ENCODE assay signal across 21 cellular contexts in genomic region chr2:185689906-185690539, GRCh38. TPM values are rescaled to one million over a fixed set of nuclear protein-coding genes. Genes with fewer than 3 reads are reported as not detected.
A peak's percentile ranks its signal among the peaks of the same experiment; 100 is the strongest.
DNase-seq lines count a peak whose midpoint lies in the region; ATAC-seq, FAIRE-seq and TF ChIP-seq lines count a peak whose summit lies in the region.
"Had no signal": no experiment of that assay in that cellular context is flagged by ENCODE, and none has a peak within 500 bp of the region (broad histone marks: within the 10 kb centered on the region; RNA-seq: fewer than 3 reads in every experiment).

No MANE protein-coding gene starts in this region.

- H3K79me2 ChIP-seq in endothelial cell of umbilical vein (ENCODE audit: control insufficient read depth, insufficient read depth, low read length): no peaks in the 10 kb centered on the region
- H3K79me2 ChIP-seq in osteoblast (ENCODE audit: insufficient read depth, low read length): no peaks in the 10 kb centered on the region

- ATAC-seq in CD4-positive, alpha-beta T cell (ENCODE audit: poor library complexity): no peak
- ATAC-seq: sciatic nerve had no signal

- H3K36me3 ChIP-seq in endothelial cell of umbilical vein (ENCODE audit: control insufficient read depth in 2 of 2, extremely low read depth in 1 of 2, insufficient read depth in 2 of 2, low read length in 2 of 2) (no peaks in the 10 kb centered on the region), osteoblast (ENCODE audit: insufficient read depth, low read length) (no peaks in the 10 kb centered on the region)
- H3K36me3 ChIP-seq: esophagus squamous epithelium, stomach, upper lobe of left lung had no signal

- no peaks in the 10 kb centered on the region for H4K20me1 ChIP-seq in endothelial cell of umbilical vein (replicated peaks; ENCODE audit: control insufficient read depth, extremely low read depth, insufficient read depth, low read length)
- no peaks in the 10 kb centered on the region for H4K20me1 ChIP-seq in osteoblast (ENCODE audit: insufficient read depth, low read length)

- CTCF ChIA-PET in endothelial cell of umbilical vein (lab: Charles Lee): interaction anchor here (1.1 kb wide), 1 partner anchor 8 kb away, joined by 5 read pairs; no protein-coding TSS in a partner anchor
- CTCF ChIA-PET in CD4-positive, alpha-beta T cell (lab: Charles Lee): no interaction called here

- TF ChIP-seq POLR2A in endothelial cell of umbilical vein (IDR thresholded peaks at IDR 0.05; ENCODE audit: low read depth, low read length): no peak

- no peak overlapping the region for H3K27ac ChIP-seq in endothelial cell of umbilical vein (ENCODE audit: insufficient read depth, low read depth, low read length)
- H3K27ac ChIP-seq in osteoblast (ENCODE audit: low read depth, low read length): no peak overlapping the region
- H3K27ac ChIP-seq in CD4-positive, alpha-beta T cell (ENCODE audit: low read depth, low read length): no peak overlapping the region
- H3K27ac ChIP-seq: esophagus squamous epithelium, SK-N-MC, stomach, upper lobe of left lung had no signal

- H3K4me2 ChIP-seq in endothelial cell of umbilical vein (ENCODE audit: insufficient read depth, low read length): no peak overlapping the region
- no peak overlapping the region for H3K4me2 ChIP-seq in osteoblast (ENCODE audit: insufficient read depth, low read length)

- H3K36me3 Mint-ChIP-seq in progenitor cell of endocrine pancreas (ENCODE audit: insufficient read depth): peaks cover 3% of the 10 kb centered on the region
- H3K36me3 Mint-ChIP-seq in CD4-positive, alpha-beta T cell (ENCODE audit: low read depth): no peaks in the 10 kb centered on the region
- H3K36me3 Mint-ChIP-seq: activated naive CD4-positive, alpha-beta T cell treated with anti-CD3 and anti-CD28 coated beads, Interleukin-2, amount 50 U/mL, for 24 hours had no signal

- H3K9me3 Mint-ChIP-seq in progenitor cell of endocrine pancreas (ENCODE audit: low read depth): peaks cover 8% of the 10 kb centered on the region
- H3K9me3 Mint-ChIP-seq in CD4-positive, alpha-beta T cell: peaks cover 4% of the 10 kb centered on the region
- H3K9me3 Mint-ChIP-seq: activated naive CD4-positive, alpha-beta T cell treated with anti-CD3 and anti-CD28 coated beads, Interleukin-2, amount 50 U/mL, for 24 hours had no signal

- peaks cover 3% of the 10 kb centered on the region for H3K4me1 Mint-ChIP-seq in progenitor cell of endocrine pancreas (ENCODE audit: low read depth)
- H3K4me1 Mint-ChIP-seq in CD4-positive, alpha-beta T cell (ENCODE audit: low read depth): no peaks in the 10 kb centered on the region
- H3K4me1 Mint-ChIP-seq: activated naive CD4-positive, alpha-beta T cell treated with anti-CD3 and anti-CD28 coated beads, Interleukin-2, amount 50 U/mL, for 24 hours; B cell had no signal

- H3K27ac Mint-ChIP-seq in progenitor cell of endocrine pancreas: peak overlapping the region; percentile 35
- H3K27ac Mint-ChIP-seq in CD4-positive, alpha-beta T cell: no peak overlapping the region
- H3K27ac Mint-ChIP-seq: activated naive CD4-positive, alpha-beta T cell treated with anti-CD3 and anti-CD28 coated beads, Interleukin-2, amount 50 U/mL, for 24 hours; B cell had no signal

- H3K4me3 ChIP-seq in endothelial cell of umbilical vein (replicated peaks in 1 of 3; ENCODE audit: insufficient read depth in 1 of 3, low read depth in 1 of 3, low read length in 3 of 3) (no peak overlapping the region), osteoblast (ENCODE audit: insufficient read depth, low read length) (no peak overlapping the region)
- H3K4me3 ChIP-seq: esophagus squamous epithelium, SK-N-MC, stomach, upper lobe of left lung had no signal

- FAIRE-seq in RCC 7860 (lab: Jason Lieb, UNC) (no peak), endothelial cell of umbilical vein (lab: Jason Lieb, UNC) (no peak)
- FAIRE-seq: GM18507 had no signal

- TF ChIP-seq CTCF in endothelial cell of umbilical vein (IDR thresholded peaks at IDR 0.05; ENCODE audit: extremely low read depth in 1 of 2, insufficient read depth in 1 of 2, low read depth in 1 of 2, low read length in 2 of 2): no peak
- TF ChIP-seq CTCF in progenitor cell of endocrine pancreas (IDR thresholded peaks at IDR 0.05; ENCODE audit: unreplicated experiment): no peak
- no peak for TF ChIP-seq CTCF in osteoblast (IDR thresholded peaks at IDR 0.05; ENCODE audit: extremely low read depth, low read depth, low read length)
- TF ChIP-seq CTCF in CD4-positive, alpha-beta T cell (IDR thresholded peaks at IDR 0.05): no peak

- H3K4me1 ChIP-seq in endothelial cell of umbilical vein (ENCODE audit: control insufficient read depth, extremely low read depth, insufficient read depth, low read length) (no peaks in the 10 kb centered on the region), osteoblast (ENCODE audit: insufficient read depth, low read length) (no peaks in the 10 kb centered on the region)
- H3K4me1 ChIP-seq: Caco-2, esophagus squamous epithelium, stomach, upper lobe of left lung had no signal

- no peaks in the 10 kb centered on the region for H3K27me3 Mint-ChIP-seq in progenitor cell of endocrine pancreas
- H3K27me3 Mint-ChIP-seq in CD4-positive, alpha-beta T cell: no peaks in the 10 kb centered on the region
- H3K27me3 Mint-ChIP-seq: activated naive CD4-positive, alpha-beta T cell treated with anti-CD3 and anti-CD28 coated beads, Interleukin-2, amount 50 U/mL, for 24 hours; B cell had no signal

- no peaks in the 10 kb centered on the region for H3K9me3 ChIP-seq in endothelial cell of umbilical vein (replicated peaks; ENCODE audit: control insufficient read depth, insufficient read depth, low read length)
- no peaks in the 10 kb centered on the region for H3K9me3 ChIP-seq in osteoblast (ENCODE audit: low read depth, low read length)
- H3K9me3 ChIP-seq in CD4-positive, alpha-beta T cell (ENCODE audit: control insufficient read depth, low read length): no peaks in the 10 kb centered on the region
- H3K9me3 ChIP-seq: Caco-2, esophagus squamous epithelium, stomach, upper lobe of left lung had no signal

- dilution Hi-C loops in endothelial cell of umbilical vein (cut with MboI; ENCODE audit: extremely low pct_ligation_motif_present, low sequenced_read_pairs): no loop called here

- H3K4me3 Mint-ChIP-seq in progenitor cell of endocrine pancreas (ENCODE audit: low read depth): no peak overlapping the region
- H3K4me3 Mint-ChIP-seq in CD4-positive, alpha-beta T cell: no peak overlapping the region
- H3K4me3 Mint-ChIP-seq: activated naive CD4-positive, alpha-beta T cell treated with anti-CD3 and anti-CD28 coated beads, Interleukin-2, amount 50 U/mL, for 24 hours; B cell had no signal

- BruUV-seq in endothelial cell of umbilical vein (replicated peaks; lab: Mats Ljungman, UMichigan): no TSS peak

- H2AFZ ChIP-seq in endothelial cell of umbilical vein (ENCODE audit: low read depth, low read length) (no peak overlapping the region), osteoblast (ENCODE audit: low read length) (no peak overlapping the region)

- POLR2A ChIA-PET in endothelial cell of umbilical vein (lab: Charles Lee): no interaction called here
- POLR2A ChIA-PET in CD4-positive, alpha-beta T cell (lab: Charles Lee): no interaction called here

- H3K9ac ChIP-seq in endothelial cell of umbilical vein (replicated peaks; ENCODE audit: extremely low read depth, insufficient read depth, low read length): no peak overlapping the region

- H3K9me1 ChIP-seq in endothelial cell of umbilical vein (replicated peaks; ENCODE audit: control insufficient read depth, extremely low read depth, insufficient read depth, low read length): no peaks in the 10 kb centered on the region

- peak; percentile 83 for DNase-seq in HCEC 1CT
- DNase-seq in RCC 7860 (ENCODE audit: low spot score): peak; percentile 28
- no peak for DNase-seq in endothelial cell of umbilical vein (ENCODE audit: low read depth, low spot score)
- DNase-seq in progenitor cell of endocrine pancreas (ENCODE audit: low spot score, unreplicated experiment): no peak
- no peak for DNase-seq in osteoblast (ENCODE audit: insufficient read length, low spot score, missing footprints)
- DNase-seq in 8988T: no peak
- DNase-seq in CD4-positive, alpha-beta T cell: no peak
- DNase-seq in cardiac septum (ENCODE audit: low spot score): no peak
- DNase-seq: Caco-2, esophagus squamous epithelium, head of caudate nucleus, Kasumi-1, NCI-H1105 treated with DMSO at 0.1 percent for 48 hours, NCI-H69, stomach, upper lobe of left lung had no signal

- H3K27me3 ChIP-seq in endothelial cell of umbilical vein (ENCODE audit: control insufficient read depth in 2 of 2, insufficient read depth in 2 of 2, low read length in 2 of 2) (no peaks in the 10 kb centered on the region), osteoblast (ENCODE audit: insufficient read depth, low read length) (no peaks in the 10 kb centered on the region)
- no peaks in the 10 kb centered on the region for H3K27me3 ChIP-seq in CD4-positive, alpha-beta T cell (ENCODE audit: control insufficient read depth, insufficient read depth, low read length)
- H3K27me3 ChIP-seq: esophagus squamous epithelium, stomach, upper lobe of left lung had no signal

- intact Hi-C loops in endothelial cell of umbilical vein (cut with micrococcal nuclease): no loop called here
- intact Hi-C loops in CD4-positive, alpha-beta T cell (cut with DNase I, micrococcal nuclease): no loop called here
- intact Hi-C loops in cardiac septum (cut with DNase I): no loop called here

TF ChIP-seq in endothelial cell of umbilical vein, 7 proteins besides CTCF, POLR2A, EP300 and RAD21:
- peak; percentile 29 for TF ChIP-seq FOS (IDR thresholded peaks at IDR 0.05; ENCODE audit: borderline replicate concordance, insufficient read depth, low read length)
- no peak for TF ChIP-seq MAX (IDR thresholded peaks at IDR 0.05; ENCODE audit: insufficient read depth, insufficient read length)

RNA-seq across cellular contexts. Expression of gene FSIP2, which starts 48.6 kb away (rescaled TPM):
- total RNA-seq in endothelial cell of umbilical vein: 0.16 and 0.24 TPM in 2 replicates
- 0.02 and 0.04 TPM in 2 replicates for polyA plus RNA-seq in endothelial cell of umbilical vein
- polyA plus RNA-seq in endothelial cell of umbilical vein (2011; cell fraction: cytosol; rRNA removed): under 0.01 and 0.01 TPM in 2 replicates
- 0.32 and 0.41 TPM in 2 replicates for polyA plus RNA-seq in endothelial cell of umbilical vein (2011; cell fraction: nucleus; rRNA removed)
- 0.04 and 0.09 TPM in 2 replicates for polyA plus RNA-seq in endothelial cell of umbilical vein (2012)
- polyA minus RNA-seq in endothelial cell of umbilical vein: 0.24 and 0.49 TPM in 2 replicates
- not detected for polyA minus RNA-seq in endothelial cell of umbilical vein (2011; cell fraction: cytosol; rRNA and poly(A)+ RNA removed)
- polyA minus RNA-seq in endothelial cell of umbilical vein (2011; cell fraction: nucleus; rRNA and poly(A)+ RNA removed): 1.3 and 2.0 TPM in 2 replicates
- 19.4 and 26.8 TPM in 2 replicates for total RNA-seq in progenitor cell of endocrine pancreas
- total RNA-seq in osteoblast: under 0.01 TPM in 2 replicates
- total RNA-seq in CD4-positive, alpha-beta T cell: under 1 TPM; 0.39 to 0.96 TPM
- total RNA-seq in cardiac septum: 0.40 TPM

Comparison
In these comparisons a context has a peak if more than half of its experiments do, and no peak if none do; other contexts are left out.
1. DNase-seq: peak in HCEC 1CT (single experiment) and RCC 7860 (single experiment); none in endothelial cell of umbilical vein (single experiment), progenitor cell of endocrine pancreas (single experiment), osteoblast (single experiment), 8988T (single experiment), CD4-positive, alpha-beta T cell (0 of 10) and cardiac septum (single experiment).
2. RNA of gene FSIP2, which starts 48.6 kb away (total RNA-seq): 19.4 to 26.8 TPM in progenitor cell of endocrine pancreas; 0.39 to 0.96 TPM in CD4-positive, alpha-beta T cell, 0.40 TPM in cardiac septum (single experiment), 0.16 to 0.24 TPM in endothelial cell of umbilical vein and under 0.01 TPM in osteoblast; every median in the first group is over 10 times any median in the second.